8 cellular contexts compared by ENCODE assay signal in the genomic region with DNA sequence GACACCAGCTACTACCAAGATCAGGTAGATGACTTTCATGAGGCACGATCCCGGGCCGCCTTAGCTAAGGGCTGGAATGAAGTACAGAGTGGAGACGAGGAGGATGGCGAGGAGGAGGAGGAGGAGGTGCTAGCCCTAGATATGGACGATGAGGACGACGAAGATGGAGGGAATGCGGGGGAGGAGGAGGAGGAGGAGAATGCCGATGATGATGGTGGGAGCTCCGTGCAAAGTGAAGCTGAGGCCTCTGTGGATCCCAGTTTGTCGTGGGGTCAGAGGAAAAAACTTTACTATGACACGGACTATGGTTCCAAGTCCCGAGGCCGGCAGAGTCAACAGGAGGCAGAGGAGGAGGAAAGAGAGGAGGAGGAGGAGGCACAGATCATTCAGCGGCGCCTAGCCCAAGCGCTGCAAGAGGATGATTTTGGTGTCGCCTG. TPM values are rescaled to one million over a fixed set of nuclear protein-coding genes. Genes with fewer than 3 reads are reported as not detected.
A peak's percentile ranks its signal among the peaks of the same experiment; 100 is the strongest.
DNase-seq lines count a peak whose midpoint lies in the region; ATAC-seq and TF ChIP-seq lines count a peak whose summit lies in the region.

No MANE protein-coding gene starts in this region.

- no peaks in the 10 kb centered on the region for H3K27me3 Mint-ChIP-seq in T-helper 2 cell treated with Interferon-gamma antibody and Interleukin-4, amounts not matched to agents 5 μg/mL and 100 μg/mL, for 36 hours (ENCODE audit: low read depth)

- ATAC-seq in esophagus mucosa, result peak; percentile 13

- H3K4me1 ChIP-seq in BLaER1 (peaks cover 44% of the 10 kb centered on the region), HAP-1 (peaks cover 23% of the 10 kb centered on the region), neutrophil (ENCODE audit: control insufficient read depth in 1 of 2, insufficient read depth in 1 of 2, low read depth in 1 of 2, low read length in 1 of 2) (peaks cover 9 to 12% of the 10 kb centered on the region in 2 experiments)

- peak overlapping the region; percentile 89 for H3K4me2 ChIP-seq in BLaER1

- H3K27ac Mint-ChIP-seq in T-helper 2 cell treated with Interferon-gamma antibody and Interleukin-4, amounts not matched to agents 5 μg/mL and 100 μg/mL, for 36 hours, result peak overlapping the region; percentile 92

- H3K27me3 ChIP-seq in BLaER1 (no peaks in the 10 kb centered on the region), HAP-1 (ENCODE audit: low read depth) (no peaks in the 10 kb centered on the region), neutrophil (no peaks in the 10 kb centered on the region)

- peaks cover 11% of the 10 kb centered on the region; the same call in 1 of the 2 replicates for H3K36me3 ChIP-seq in BLaER1
- H3K36me3 ChIP-seq in HAP-1 (replicated peaks), result peaks cover 10% of the 10 kb centered on the region
- H3K36me3 ChIP-seq in neutrophil, result no peaks in the 10 kb centered on the region

- DNase-seq in HAP-1 (ENCODE audit: low spot score in 2 of 2), result peak in 1 of 2 experiments; percentile 35
- DNase-seq in T-helper 2 cell treated with Interferon-gamma antibody and Interleukin-4, amounts not matched to agents 5 μg/mL and 100 μg/mL, for 36 hours (ENCODE audit: low spot score), result no peak
- no peak for DNase-seq in SKM-1 treated with dmso at 0.1 percent for 144 hours (lab: John Stamatoyannopoulos, UW; ENCODE audit: unreplicated experiment)
- DNase-seq in posterior cingulate gyrus, result no peak
- no peak for DNase-seq in COLO829 (ENCODE audit: low spot score)

- no peak for TF ChIP-seq CTCF in neutrophil (IDR thresholded peaks at IDR 0.05)

- H3K4me3 ChIP-seq in BLaER1 (peak overlapping the region; percentile 85), HAP-1 (peak overlapping the region; percentile 85), neutrophil (ENCODE audit: low read depth in 1 of 2, low read length in 1 of 2) (peak overlapping the region; percentile 79 to 95)

- H3K9me3 ChIP-seq in BLaER1, result no peaks in the 10 kb centered on the region
- H3K9me3 ChIP-seq in HAP-1, result no peaks in the 10 kb centered on the region
- no peaks in the 10 kb centered on the region for H3K9me3 ChIP-seq in neutrophil

- H3K9ac ChIP-seq in BLaER1, result peak overlapping the region; percentile 92

- peaks cover 25% of the 10 kb centered on the region for H3K4me1 Mint-ChIP-seq in T-helper 2 cell treated with Interferon-gamma antibody and Interleukin-4, amounts not matched to agents 5 μg/mL and 100 μg/mL, for 36 hours (ENCODE audit: low read depth)

- intact Hi-C loops in posterior cingulate gyrus (cut with DNase I), result loop anchor here (2.0 to 10.0 kb wide), 3 partner anchors 16 to 146 kb away; partner anchors contain the start of genes GRSF1 and RUFY3

- H3K4me3 Mint-ChIP-seq in T-helper 2 cell treated with Interferon-gamma antibody and Interleukin-4, amounts not matched to agents 5 μg/mL and 100 μg/mL, for 36 hours, result peak overlapping the region; percentile 96

- peak overlapping the region; percentile 94 for H3K27ac ChIP-seq in BLaER1
- peak overlapping the region; percentile 71 for H3K27ac ChIP-seq in neutrophil

- H4K20me1 ChIP-seq in BLaER1, result peaks cover 40% of the 10 kb centered on the region

- peaks cover 21% of the 10 kb centered on the region for H3K36me3 Mint-ChIP-seq in T-helper 2 cell treated with Interferon-gamma antibody and Interleukin-4, amounts not matched to agents 5 μg/mL and 100 μg/mL, for 36 hours (ENCODE audit: low read depth)

- no peaks in the 10 kb centered on the region for H3K9me3 Mint-ChIP-seq in T-helper 2 cell treated with Interferon-gamma antibody and Interleukin-4, amounts not matched to agents 5 μg/mL and 100 μg/mL, for 36 hours

- in situ Hi-C loops in HAP-1 (cut with MboI; ENCODE audit: low sequenced_read_pairs), result no loop called here

RNA-seq across cellular contexts. Expression of gene UTP3, which starts 0.5 kb away (rescaled TPM):
- total RNA-seq in esophagus mucosa, result 19.1 TPM

RNA-seq across cellular contexts. Expression of gene JCHAIN, which starts 22.5 kb away (rescaled TPM):
- 21.1 TPM for total RNA-seq in esophagus mucosa

RNA-seq across cellular contexts. Expression of gene RUFY3, which starts 33.0 kb away (rescaled TPM):
- total RNA-seq in esophagus mucosa, result 43.1 TPM
